ENCODE assay signal across 24 cellular contexts in the genomic region with DNA sequence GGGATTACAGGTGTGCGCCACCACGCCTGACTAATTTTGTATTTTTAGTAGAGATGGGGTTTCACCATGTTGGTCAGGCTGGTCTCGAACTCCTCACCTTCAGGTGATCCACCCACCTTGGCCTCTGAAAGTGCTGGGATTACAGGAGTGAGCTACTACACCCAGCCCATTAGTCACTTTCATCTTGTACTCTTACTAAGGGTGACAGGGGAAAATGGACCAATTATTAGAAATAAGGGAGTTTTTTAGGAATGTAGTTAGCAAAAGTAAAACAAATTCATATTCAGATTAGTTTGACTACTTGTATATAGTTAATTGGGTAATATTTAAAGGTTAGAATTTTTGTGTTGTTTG. TPM values are rescaled to one million over a fixed set of nuclear protein-coding genes. Genes with fewer than 3 reads are reported as not detected.
DNase-seq lines count a peak whose midpoint lies in the region; ATAC-seq and TF ChIP-seq lines count a peak whose summit lies in the region.
"Had no signal": no experiment of that assay in that cellular context is flagged by ENCODE, and none has a peak within 500 bp of the region (broad histone marks: within the 10 kb centered on the region; RNA-seq: fewer than 3 reads in every experiment).

No MANE protein-coding gene starts in this region.

- no peaks in the 10 kb centered on the region for H3K27me3 ChIP-seq in CD8-positive, alpha-beta T cell (ENCODE audit: insufficient read depth, low read length)
- H3K27me3 ChIP-seq: BE2C, MG63 had no signal

- ATAC-seq in CD8-positive, alpha-beta T cell, result no peak
- peak; percentile 16 for ATAC-seq in GM19395 (IDR thresholded peaks at IDR 0.05; ENCODE audit: unreplicated experiment)
- ATAC-seq in GM21529 (IDR thresholded peaks at IDR 0.05; ENCODE audit: unreplicated experiment), result no peak
- ATAC-seq: K562 had no signal

- CTCF ChIA-PET in CD8-positive, alpha-beta T cell (lab: Charles Lee), result no interaction called here

- no peak overlapping the region for H3K4me3 Mint-ChIP-seq in activated T-cell treated with anti-CD3 and anti-CD28 coated beads, Interleukin-2, amount 50 U/mL, for 24 hours
- H3K4me3 Mint-ChIP-seq in CD8-positive, alpha-beta T cell, result no peak overlapping the region
- H3K4me3 Mint-ChIP-seq in activated naive CD8-positive, alpha-beta T cell treated with anti-CD3 and anti-CD28 coated beads for 36 hours, result no peak overlapping the region
- H3K4me3 Mint-ChIP-seq: H9, HFFc6 had no signal

- intact Hi-C loops in CD8-positive, alpha-beta T cell (cut with DNase I, micrococcal nuclease), result loop anchor here (2.0 to 10.0 kb wide), 3 partner anchors 15 to 1575 kb away; no protein-coding TSS in a partner anchor

- POLR2A ChIA-PET in CD8-positive, alpha-beta T cell (lab: Charles Lee), result no interaction called here

- peak overlapping the region; percentile 74 for H3K27ac Mint-ChIP-seq in activated T-cell treated with anti-CD3 and anti-CD28 coated beads, Interleukin-2, amount 50 U/mL, for 24 hours
- H3K27ac Mint-ChIP-seq in CD8-positive, alpha-beta T cell, result peak overlapping the region; percentile 37
- H3K27ac Mint-ChIP-seq in activated naive CD8-positive, alpha-beta T cell treated with anti-CD3 and anti-CD28 coated beads for 36 hours, result peak overlapping the region; percentile 67
- H3K27ac Mint-ChIP-seq: H9, HFFc6 had no signal

- H3K9me3 Mint-ChIP-seq in activated T-cell treated with anti-CD3 and anti-CD28 coated beads, Interleukin-2, amount 50 U/mL, for 24 hours, result peaks cover 4% of the 10 kb centered on the region
- H3K9me3 Mint-ChIP-seq in CD8-positive, alpha-beta T cell, result no peaks in the 10 kb centered on the region
- H3K9me3 Mint-ChIP-seq in activated naive CD8-positive, alpha-beta T cell treated with anti-CD3 and anti-CD28 coated beads for 36 hours, result peaks cover 7% of the 10 kb centered on the region
- H3K9me3 Mint-ChIP-seq: H9, HFFc6 had no signal

- H3K4me3 ChIP-seq in CD8-positive, alpha-beta T cell (ENCODE audit: low read depth, low read length), result no peak overlapping the region
- H3K4me3 ChIP-seq: GM23248, K562, MG63, PC-9 had no signal

- no peak for TF ChIP-seq CTCF in CD8-positive, alpha-beta T cell (IDR thresholded peaks at IDR 0.05)

- peaks cover 65% of the 10 kb centered on the region for H3K36me3 ChIP-seq in CD8-positive, alpha-beta T cell (ENCODE audit: insufficient read depth, low read length)

- H3K9me3 ChIP-seq in CD8-positive, alpha-beta T cell (ENCODE audit: low read length), result no peaks in the 10 kb centered on the region
- H3K9me3 ChIP-seq: BE2C, MG63 had no signal

- no peak overlapping the region for H3K27ac ChIP-seq in CD8-positive, alpha-beta T cell (ENCODE audit: low read depth, low read length)
- H3K27ac ChIP-seq: GM23248, PC-9, RWPE1 had no signal

- H3K36me3 Mint-ChIP-seq in activated T-cell treated with anti-CD3 and anti-CD28 coated beads, Interleukin-2, amount 50 U/mL, for 24 hours (ENCODE audit: low read depth), result peaks cover 97% of the 10 kb centered on the region
- peaks cover 91% of the 10 kb centered on the region for H3K36me3 Mint-ChIP-seq in CD8-positive, alpha-beta T cell
- peaks cover 47% of the 10 kb centered on the region for H3K36me3 Mint-ChIP-seq in activated naive CD8-positive, alpha-beta T cell treated with anti-CD3 and anti-CD28 coated beads for 36 hours

- no peaks in the 10 kb centered on the region for H3K4me1 ChIP-seq in CD8-positive, alpha-beta T cell (ENCODE audit: insufficient read depth, low read length)
- H3K4me1 ChIP-seq: BE2C had no signal

- no peak for DNase-seq in activated T-cell treated with anti-CD3 and anti-CD28 coated beads, Interleukin-2, amount 50 U/mL, for 24 hours
- DNase-seq in activated T-cell treated with anti-CD3 and anti-CD28 coated beads, Interleukin-2, amount 50 U/mL, for 1 hour, result no peak
- DNase-seq in CD8-positive, alpha-beta T cell, result no peak
- DNase-seq in activated naive CD8-positive, alpha-beta T cell treated with anti-CD3 and anti-CD28 coated beads for 36 hours, result no peak
- no peak for DNase-seq in RPMI8226
- DNase-seq in NCI-H1048 (lab: John Stamatoyannopoulos, UW), result no peak
- DNase-seq: BE2C, COR-L47, DMS79, GM23248, H9, HFFc6, MG63, NCI-H1092, NCI-H1436, NCI-H2029, NCI-H2227 treated with DMSO at 0.1 percent for 48 hours, NCI-H510A, PC-9, SHP77 treated with DMSO at 0.1 percent for 48 hours had no signal

- H3K27me3 Mint-ChIP-seq in activated T-cell treated with anti-CD3 and anti-CD28 coated beads, Interleukin-2, amount 50 U/mL, for 24 hours, result no peaks in the 10 kb centered on the region
- H3K27me3 Mint-ChIP-seq in CD8-positive, alpha-beta T cell (ENCODE audit: low read depth), result no peaks in the 10 kb centered on the region
- no peaks in the 10 kb centered on the region for H3K27me3 Mint-ChIP-seq in activated naive CD8-positive, alpha-beta T cell treated with anti-CD3 and anti-CD28 coated beads for 36 hours

- H3K4me1 Mint-ChIP-seq in activated T-cell treated with anti-CD3 and anti-CD28 coated beads, Interleukin-2, amount 50 U/mL, for 24 hours (ENCODE audit: low read depth), result peaks cover 23% of the 10 kb centered on the region
- H3K4me1 Mint-ChIP-seq in CD8-positive, alpha-beta T cell (ENCODE audit: low read depth), result peaks cover 12% of the 10 kb centered on the region
- peaks cover 19% of the 10 kb centered on the region for H3K4me1 Mint-ChIP-seq in activated naive CD8-positive, alpha-beta T cell treated with anti-CD3 and anti-CD28 coated beads for 36 hours
- H3K4me1 Mint-ChIP-seq: H9 had no signal

RNA-seq across cellular contexts. Expression of gene SMARCA5, which starts 26.1 kb away (rescaled TPM):
- total RNA-seq in CD8-positive, alpha-beta T cell, result 10 to 100 TPM; 57.9 to 63.1 TPM
- 10 to 100 TPM; 68.2 to 68.5 TPM for total RNA-seq in activated naive CD8-positive, alpha-beta T cell treated with anti-CD3 and anti-CD28 coated beads for 36 hours
